Comparison of ENCODE assay signal across 22 cellular contexts in genomic region chr3:175655366-175655765, GRCh38.
"Had no signal": no experiment of that assay in that cellular context is flagged by ENCODE, and none has a peak within 500 bp of the region (broad histone marks: within the 10 kb centered on the region; RNA-seq: fewer than 3 reads in every experiment).

No MANE protein-coding gene starts in this region.

- ATAC-seq: foreskin keratinocyte; heart right ventricle; left lung; mucosa of descending colon; natural killer cell treated with Interleukin-12 subunit alpha and Interleukin-12 subunit beta and Interleukin-15 and Interleukin-18, amount 100 ng/mL, for 72 hours had no signal

- H3K4me3 ChIP-seq: breast epithelium, esophagus squamous epithelium, heart right ventricle, left lung, lung, mucosa of descending colon, right atrium auricular region, suprapubic skin, tibial nerve had no signal

- DNase-seq: activated CD4-positive, alpha-beta T cell treated with anti-CD3 and anti-CD28 coated beads for 4 hours; activated CD4-positive, alpha-beta T cell treated with anti-CD3 and anti-CD28 coated beads, Interleukin-2, amount 50 U/mL, for 4 hours; activated effector memory CD4-positive, alpha-beta T cell treated with anti-CD3 and anti-CD28 coated beads, Interleukin-2, amount 50 U/mL, for 16 hours; activated naive CD4-positive, alpha-beta T cell treated with anti-CD3 and anti-CD28 coated beads, Interleukin-2, amount 10 ng/mL, durations not matched to agents 7 days and 5 days; activated naive CD8-positive, alpha-beta T cell treated with anti-CD3 and anti-CD28 coated beads, Interleukin-2, amount 10 ng/mL, durations not matched to agents 7 days and 5 days; activated T-cell treated with anti-CD3 and anti-CD28 coated beads for 4 hours; amygdala; dermis blood vessel endothelial cell; effector CD8-positive, alpha-beta T cell; esophagus squamous epithelium; foreskin keratinocyte; heart right ventricle; left lung; mucosa of descending colon; stimulated activated CD4-positive, alpha-beta T cell treated with anti-CD3 and anti-CD28 coated beads, Interleukin-15, amount 100 ng/mL, for 24 hours; stimulated activated naive CD4-positive, alpha-beta T cell had no signal
